ENCODE assay signal across 30 cellular contexts in genomic region chr3:55367396-55367795, GRCh38.
"Had no signal": no experiment of that assay in that cellular context is flagged by ENCODE, and none has a peak within 500 bp of the region (broad histone marks: within the 10 kb centered on the region; RNA-seq: fewer than 3 reads in every experiment).

No MANE protein-coding gene starts in this region.

- H3K9me3 ChIP-seq: lower lobe of right lung, neutrophil, psoas muscle, right atrium auricular region, right lobe of liver, stomach, testis, thyroid gland, transverse colon, upper lobe of left lung, vagina had no signal

- H3K36me3 ChIP-seq: lower lobe of right lung, neural progenitor cell, neutrophil, right atrium auricular region, right lobe of liver, stomach, thyroid gland, transverse colon, upper lobe of left lung, vagina had no signal

- H3K79me2 ChIP-seq: parathyroid adenoma had no signal

- H3K9ac ChIP-seq: neural progenitor cell, parathyroid adenoma had no signal

- H3K27me3 ChIP-seq: neural progenitor cell, neutrophil, right atrium auricular region, right lobe of liver, stomach, testis, thyroid gland, transverse colon, upper lobe of left lung, vagina had no signal

- H3K4me2 ChIP-seq: neural progenitor cell had no signal

- H3K27ac ChIP-seq: lower lobe of right lung, neural progenitor cell, neutrophil, parathyroid adenoma, psoas muscle, right atrium auricular region, right lobe of liver, skin epidermis, stomach, testis, thyroid gland, transverse colon, upper lobe of left lung, vagina had no signal

- H3K4me3 ChIP-seq: lower lobe of right lung, neural progenitor cell, psoas muscle, right atrium auricular region, right lobe of liver, skin epidermis, stomach, testis, thyroid gland, transverse colon, upper lobe of left lung, vagina had no signal

- H2AFZ ChIP-seq: neural progenitor cell, parathyroid adenoma had no signal

- H3K4me1 ChIP-seq: lower lobe of right lung, neural progenitor cell, parathyroid adenoma, psoas muscle, right atrium auricular region, right lobe of liver, stomach, testis, thyroid gland, upper lobe of left lung, vagina had no signal

- ATAC-seq: left cardiac atrium; left lobe of liver; left ventricle myocardium superior; lower lobe of right lung; natural killer cell; psoas muscle; right lobe of liver; stimulated activated naive B cell treated with anti-CD40 and anti-IgM and Interleukin-4, amounts not matched to agents 10 μg/mL and 1 μg/mL and 100 μg/mL, for 72 hours; stimulated activated naive CD8-positive, alpha-beta T cell treated with anti-CD3 and anti-CD28 coated beads, Interleukin-15, Interleukin-2, amounts not matched to agents 100 U/mL and 50 U/mL, for 24 hours had no signal

- DNase-seq: islet precursor cell; left cardiac atrium; left ventricle myocardium superior; lower lobe of right lung; mammary epithelial cell; mesenchymal stem cell; naive B cell; natural killer cell; nephron progenitor cell; occipital lobe; psoas muscle; right lobe of liver; stimulated activated CD4-positive, alpha-beta T cell treated with anti-CD3 and anti-CD28 coated beads, Interleukin-12 subunit alpha, Interleukin-12 subunit beta, amount 100 ng/mL, for 4 hours; stimulated activated CD4-positive, alpha-beta T cell treated with anti-CD3 and anti-CD28 coated beads, Interleukin-15, amount 100 ng/mL, for 24 hours; stimulated activated CD4-positive, alpha-beta T cell treated with anti-CD3 and anti-CD28 coated beads, Interleukin-2, amount 100 ng/mL, for 24 hours; stimulated activated CD4-positive, alpha-beta T cell treated with anti-CD3 and anti-CD28 coated beads, Interleukin-4, amount 100 ng/mL, for 1 hour; stimulated activated naive B cell treated with anti-CD40 and anti-IgM and Interleukin-4, amounts not matched to agents 10 μg/mL and 1 μg/mL and 100 μg/mL, for 72 hours; stimulated activated naive CD8-positive, alpha-beta T cell treated with anti-CD3 and anti-CD28 coated beads, Interleukin-15, Interleukin-2, amounts not matched to agents 100 U/mL and 50 U/mL, for 24 hours; stomach; testis; thyroid gland; transverse colon; upper lobe of left lung had no signal
